Comparison of ENCODE assay signal across 24 cellular contexts in the genomic region with DNA sequence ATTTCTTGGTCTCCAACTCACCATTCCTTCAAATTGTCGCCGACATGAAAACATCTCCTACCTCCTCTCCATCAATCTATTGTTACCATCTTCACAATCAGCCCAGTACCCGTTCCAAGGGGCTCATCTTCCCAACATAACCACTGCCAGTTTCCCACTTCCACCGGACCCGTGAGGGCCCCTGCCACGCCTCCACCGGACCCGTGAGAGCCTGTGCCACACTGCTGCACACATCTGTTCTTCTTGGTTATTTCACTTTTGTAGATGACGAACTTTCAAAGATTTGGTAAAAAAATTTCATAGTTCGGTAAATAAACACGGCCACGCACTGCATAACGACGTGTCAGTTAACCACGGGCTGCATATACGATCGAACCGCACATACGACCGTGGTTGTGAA.
"Had no signal": no experiment of that assay in that cellular context is flagged by ENCODE, and none has a peak within 500 bp of the region (broad histone marks: within the 10 kb centered on the region; RNA-seq: fewer than 3 reads in every experiment).

No MANE protein-coding gene starts in this region.

- H3K27me3 Mint-ChIP-seq: memory B cell; stimulated activated naive B cell treated with anti-CD40 and anti-IgM and Interleukin-4, amounts not matched to agents 10 μg/mL and 1 μg/mL and 100 μg/mL, for 72 hours; stimulated activated naive CD8-positive, alpha-beta T cell treated with anti-CD3 and anti-CD28 coated beads, Interleukin-15, amount 100 ng/mL, for 72 hours had no signal

- H3K4me2 ChIP-seq: hepatocyte had no signal

- FAIRE-seq: kidney, urothelium cell line had no signal

- H3K4me3 ChIP-seq: hepatocyte, left ventricle myocardium inferior, lower lobe of right lung, psoas muscle, skin epidermis, testis had no signal

- DNase-seq: cortex of kidney; dorsolateral prefrontal cortex; effector CD8-positive, alpha-beta T cell; foreskin melanocyte; head of caudate nucleus; kidney; left cardiac atrium; left ventricle myocardium inferior; lower lobe of right lung; natural killer cell; psoas muscle; retina; stimulated activated CD4-positive, alpha-beta T cell treated with anti-CD3 and anti-CD28 coated beads, Interleukin-2, amount 100 ng/mL, for 24 hours; stimulated activated CD4-positive, alpha-beta T cell treated with anti-CD3 and anti-CD28 coated beads, Interleukin-4, amount 100 ng/mL, for 4 hours; stimulated activated naive B cell treated with anti-CD40 and anti-IgM and Interleukin-4, amounts not matched to agents 10 μg/mL and 1 μg/mL and 100 μg/mL, for 72 hours; stimulated activated naive CD8-positive, alpha-beta T cell treated with anti-CD3 and anti-CD28 coated beads, Interleukin-15, amount 100 ng/mL, for 72 hours; testis; trophoblast cell had no signal

- H3K4me1 Mint-ChIP-seq: memory B cell; natural killer cell; stimulated activated naive B cell treated with anti-CD40 and anti-IgM and Interleukin-4, amounts not matched to agents 10 μg/mL and 1 μg/mL and 100 μg/mL, for 72 hours; stimulated activated naive CD8-positive, alpha-beta T cell treated with anti-CD3 and anti-CD28 coated beads, Interleukin-15, amount 100 ng/mL, for 72 hours had no signal

- H3K36me3 Mint-ChIP-seq: memory B cell; natural killer cell; stimulated activated naive B cell treated with anti-CD40 and anti-IgM and Interleukin-4, amounts not matched to agents 10 μg/mL and 1 μg/mL and 100 μg/mL, for 72 hours had no signal

- H2AFZ ChIP-seq: hepatocyte had no signal

- H3K4me3 Mint-ChIP-seq: memory B cell; mesothelial cell of epicardium; natural killer cell; stimulated activated naive B cell treated with anti-CD40 and anti-IgM and Interleukin-4, amounts not matched to agents 10 μg/mL and 1 μg/mL and 100 μg/mL, for 72 hours; stimulated activated naive CD8-positive, alpha-beta T cell treated with anti-CD3 and anti-CD28 coated beads, Interleukin-15, amount 100 ng/mL, for 72 hours had no signal

- H3K27ac Mint-ChIP-seq: memory B cell; natural killer cell; stimulated activated naive B cell treated with anti-CD40 and anti-IgM and Interleukin-4, amounts not matched to agents 10 μg/mL and 1 μg/mL and 100 μg/mL, for 72 hours; stimulated activated naive CD8-positive, alpha-beta T cell treated with anti-CD3 and anti-CD28 coated beads, Interleukin-15, amount 100 ng/mL, for 72 hours had no signal

- H3K4me1 ChIP-seq: lower lobe of right lung, psoas muscle had no signal

- H3K27me3 ChIP-seq: hepatocyte, testis had no signal

- H3K27ac ChIP-seq: hepatocyte, left ventricle myocardium inferior, lower lobe of right lung, psoas muscle, skin epidermis had no signal

- H3K9me3 Mint-ChIP-seq: memory B cell, mesothelial cell of epicardium had no signal

- H3K9me3 ChIP-seq: left ventricle myocardium inferior, lower lobe of right lung, psoas muscle, testis had no signal

- ATAC-seq: left cardiac atrium; lower lobe of right lung; natural killer cell; psoas muscle; sciatic nerve; stimulated activated naive B cell treated with anti-CD40 and anti-IgM and Interleukin-4, amounts not matched to agents 10 μg/mL and 1 μg/mL and 100 μg/mL, for 72 hours; stimulated activated naive CD8-positive, alpha-beta T cell treated with anti-CD3 and anti-CD28 coated beads, Interleukin-15, amount 100 ng/mL, for 72 hours had no signal
